In the genomic region with DNA sequence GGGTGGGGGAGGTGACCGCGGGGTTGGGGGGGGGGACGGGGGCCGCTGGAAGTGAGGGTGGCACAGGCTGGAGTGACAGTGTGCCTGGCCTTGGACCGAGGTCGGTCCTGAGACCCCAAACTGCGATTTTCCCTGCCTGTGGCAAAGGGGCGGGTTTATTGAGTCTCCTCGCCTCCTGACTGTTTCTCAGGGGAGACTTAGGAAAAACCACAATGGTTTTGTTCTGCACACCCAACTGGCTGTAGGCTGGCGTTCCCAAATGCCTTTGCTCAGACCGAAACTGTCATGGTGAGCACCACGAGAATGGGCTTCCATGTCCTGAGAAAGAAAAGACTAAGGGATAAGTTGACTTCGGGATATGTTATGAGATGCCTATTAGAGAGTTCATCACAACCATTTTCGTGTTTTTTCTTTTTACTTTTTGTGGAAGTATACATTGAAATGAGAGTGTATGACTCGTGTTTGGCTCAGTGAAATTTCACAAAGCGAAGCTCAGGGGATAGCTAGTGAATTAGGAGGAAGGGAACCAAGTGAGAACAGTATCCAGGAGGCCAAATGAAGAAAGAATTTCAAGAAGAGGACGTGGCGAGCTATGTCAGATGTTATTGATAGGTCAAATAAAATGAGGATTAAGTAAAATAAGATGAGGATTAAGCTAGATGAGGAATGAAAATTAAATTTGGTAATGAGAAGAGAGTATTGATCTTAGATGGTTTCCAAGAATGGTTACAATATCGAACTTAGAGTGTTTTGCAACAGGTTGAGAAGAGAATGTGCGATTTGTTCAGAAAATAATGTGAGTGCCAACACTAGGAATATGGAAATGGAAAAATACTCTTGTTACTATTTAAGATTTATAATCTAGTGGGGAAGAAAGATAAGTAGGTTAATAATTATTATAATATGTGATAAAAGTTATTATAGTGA, we compare ENCODE assay signal across 1 cellular context.
TF ChIP-seq lines count a peak whose summit lies in the region.

No MANE protein-coding gene starts in this region.

TF ChIP-seq in neural cell, 6 proteins besides CTCF, POLR2A, EP300 and RAD21:
- TF ChIP-seq, protein P1, sequence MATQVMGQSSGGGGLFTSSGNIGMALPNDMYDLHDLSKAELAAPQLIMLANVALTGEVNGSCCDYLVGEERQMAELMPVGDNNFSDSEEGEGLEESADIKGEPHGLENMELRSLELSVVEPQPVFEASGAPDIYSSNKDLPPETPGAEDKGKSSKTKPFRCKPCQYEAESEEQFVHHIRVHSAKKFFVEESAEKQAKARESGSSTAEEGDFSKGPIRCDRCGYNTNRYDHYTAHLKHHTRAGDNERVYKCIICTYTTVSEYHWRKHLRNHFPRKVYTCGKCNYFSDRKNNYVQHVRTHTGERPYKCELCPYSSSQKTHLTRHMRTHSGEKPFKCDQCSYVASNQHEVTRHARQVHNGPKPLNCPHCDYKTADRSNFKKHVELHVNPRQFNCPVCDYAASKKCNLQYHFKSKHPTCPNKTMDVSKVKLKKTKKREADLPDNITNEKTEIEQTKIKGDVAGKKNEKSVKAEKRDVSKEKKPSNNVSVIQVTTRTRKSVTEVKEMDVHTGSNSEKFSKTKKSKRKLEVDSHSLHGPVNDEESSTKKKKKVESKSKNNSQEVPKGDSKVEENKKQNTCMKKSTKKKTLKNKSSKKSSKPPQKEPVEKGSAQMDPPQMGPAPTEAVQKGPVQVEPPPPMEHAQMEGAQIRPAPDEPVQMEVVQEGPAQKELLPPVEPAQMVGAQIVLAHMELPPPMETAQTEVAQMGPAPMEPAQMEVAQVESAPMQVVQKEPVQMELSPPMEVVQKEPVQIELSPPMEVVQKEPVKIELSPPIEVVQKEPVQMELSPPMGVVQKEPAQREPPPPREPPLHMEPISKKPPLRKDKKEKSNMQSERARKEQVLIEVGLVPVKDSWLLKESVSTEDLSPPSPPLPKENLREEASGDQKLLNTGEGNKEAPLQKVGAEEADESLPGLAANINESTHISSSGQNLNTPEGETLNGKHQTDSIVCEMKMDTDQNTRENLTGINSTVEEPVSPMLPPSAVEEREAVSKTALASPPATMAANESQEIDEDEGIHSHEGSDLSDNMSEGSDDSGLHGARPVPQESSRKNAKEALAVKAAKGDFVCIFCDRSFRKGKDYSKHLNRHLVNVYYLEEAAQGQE (IDR thresholded peaks at IDR 0.05; ENCODE audit: borderline replicate concordance) = no peak
- no peak for TF ChIP-seq TAF1 (IDR thresholded peaks at IDR 0.05; ENCODE audit: low read depth)
- no peak for TF ChIP-seq MXI1 (conservative IDR thresholded peaks at IDR 0.05; ENCODE audit: poor library complexity, severe bottlenecking)
- no peak for TF ChIP-seq SMC3 (conservative IDR thresholded peaks at IDR 0.05; ENCODE audit: poor library complexity)
- no peak for TF ChIP-seq EZH2 (IDR thresholded peaks at IDR 0.05; ENCODE audit: borderline replicate concordance, insufficient read depth, low read length, poor library complexity, severe bottlenecking)
- no peak for TF ChIP-seq POLR2AphosphoS5 (IDR thresholded peaks at IDR 0.05)
